8 cellular contexts compared by ENCODE assay signal in genomic region chr7:143639376-143639775, GRCh38. TPM values are rescaled to one million over a fixed set of nuclear protein-coding genes. Genes with fewer than 3 reads are reported as not detected.
A peak's percentile ranks its signal among the peaks of the same experiment; 100 is the strongest.
DNase-seq lines count a peak whose midpoint lies in the region; ATAC-seq, FAIRE-seq and TF ChIP-seq lines count a peak whose summit lies in the region.
"Not testable (repeated sequence)": the region's sequence is repeated elsewhere in the genome, so short reads cannot be mapped to it uniquely, and the experiment has no call there.

No MANE protein-coding gene starts in this region.

- DNase-seq in K562 (ENCODE audit: extremely low read depth in 1 of 4, low spot score in 3 of 4); natural killer cell: not testable (repeated sequence)

- CTCF ChIA-PET in K562 (lab: Yijun Ruan, JAX; ENCODE audit: low intra/inter-chr PET ratio) = not testable (repeated sequence)

- H2AFZ ChIP-seq in K562 (ENCODE audit: low read depth, low read length) = not testable (repeated sequence)

- not testable (repeated sequence) for FAIRE-seq in K562 (lab: Jason Lieb, UNC)

- H3K9ac ChIP-seq in K562 (ENCODE audit: insufficient read depth in 1 of 2, low read depth in 2 of 2, low read length in 2 of 2) = not testable (repeated sequence)

- not testable (repeated sequence) for H3K4me3 ChIP-seq in K562

- TF ChIP-seq POLR2A in K562 (conservative IDR thresholded peaks at IDR 0.05) = not testable (repeated sequence)

- not testable (repeated sequence) for H3K79me2 ChIP-seq in K562 (ENCODE audit: control insufficient read depth, insufficient read depth, low read length)

- H3K36me3 Mint-ChIP-seq in natural killer cell = not testable (repeated sequence)

- H3K9me3 Mint-ChIP-seq in natural killer cell = not testable (repeated sequence)

- not testable (repeated sequence) for H3K4me2 ChIP-seq in K562 (ENCODE audit: insufficient read depth, low read length)

- intact Hi-C loops in K562 (cut with micrococcal nuclease); natural killer cell (cut with micrococcal nuclease): not testable (repeated sequence)

- H3K36me3 ChIP-seq in K562 (ENCODE audit: control insufficient read depth, insufficient read depth, low read length) = not testable (repeated sequence)

- not testable (repeated sequence) for H3K4me1 ChIP-seq in K562 (replicated peaks in 1 of 2; ENCODE audit: control insufficient read depth in 2 of 2, insufficient read depth in 2 of 2, low read length in 2 of 2)

- H3K27ac Mint-ChIP-seq in natural killer cell = not testable (repeated sequence)

- POLR2A ChIA-PET in K562 (lab: Yijun Ruan, JAX) = not testable (repeated sequence)

- H3K27ac ChIP-seq in K562 (ENCODE audit: extremely low read depth, low read depth, low read length) = not testable (repeated sequence)

- H3K27me3 Mint-ChIP-seq in natural killer cell (ENCODE audit: low read depth in 2 of 2) = not testable (repeated sequence)

- not testable (repeated sequence) for H4K20me1 ChIP-seq in K562 (replicated peaks; ENCODE audit: control insufficient read depth, insufficient read depth, low read length)

- not testable (repeated sequence) for BruUV-seq in K562 (replicated peaks; lab: Mats Ljungman, UMichigan)

- H3K27me3 ChIP-seq in K562 (ENCODE audit: control insufficient read depth in 2 of 2, insufficient read depth in 2 of 2, low read length in 2 of 2) = not testable (repeated sequence)

- not testable (repeated sequence) for H3K9me3 ChIP-seq in K562 (replicated peaks; ENCODE audit: control insufficient read depth, insufficient read depth, low read depth, low read length)

- H3K4me1 Mint-ChIP-seq in natural killer cell = not testable (repeated sequence)

- in situ Hi-C loops in K562 (cut with MboI) = not testable (repeated sequence)

- WGBS in K562 (ENCODE audit: insufficient coverage, low coverage, missing lambda C conversion rate) = no CpG with 5 or more reads among the region's 7 CpGs

- H3K4me3 Mint-ChIP-seq in natural killer cell = not testable (repeated sequence)

- not testable (repeated sequence) for TF ChIP-seq CTCF in K562 (IDR thresholded peaks at IDR 0.05 in 2 of 3, conservative IDR thresholded peaks at IDR 0.05 in 1 of 3; ENCODE audit: insufficient read depth in 2 of 3, low read depth in 1 of 3, low read length in 3 of 3); natural killer cell (IDR thresholded peaks at IDR 0.05)

- TF ChIP-seq RAD21 in K562 (CRISPR knock-in tag; conservative IDR thresholded peaks at IDR 0.05 in 1 of 2, IDR thresholded peaks at IDR 0.05 in 1 of 2) = not testable (repeated sequence)

- TF ChIP-seq EP300 in K562 (IDR thresholded peaks at IDR 0.05; ENCODE audit: low read length) = not testable (repeated sequence)

- ATAC-seq in GM18499 (IDR thresholded peaks at IDR 0.05; ENCODE audit: insufficient read depth, unreplicated experiment) (peak; percentile 53), GM19328 (IDR thresholded peaks at IDR 0.05; ENCODE audit: unreplicated experiment) (peak; percentile 62), GM21526 (IDR thresholded peaks at IDR 0.05; ENCODE audit: low FRiP score, unreplicated experiment) (peak; percentile 84), HG02642 (IDR thresholded peaks at IDR 0.05; ENCODE audit: poor library complexity, unreplicated experiment) (peak; percentile 81), HG03066 (IDR thresholded peaks at IDR 0.05; ENCODE audit: low read depth, unreplicated experiment) (peak; percentile 87), HG03460 (IDR thresholded peaks at IDR 0.05; ENCODE audit: unreplicated experiment) (peak; percentile 71), K562 (peak; percentile 82), natural killer cell (peak in 2 of 3 donors; percentile 68 to 74)

- H3K9me1 ChIP-seq in K562 (ENCODE audit: control insufficient read depth, insufficient read depth, low read length) = not testable (repeated sequence)

RNA-seq across cellular contexts. Expression of gene TCAF2, which starts 18.6 kb away (rescaled TPM):
- 17.9 and 18.0 TPM in 2 replicates for total RNA-seq in K562 (2011; cell fraction: chromatin; rRNA removed; ENCODE audit: low replicate concordance)
- 12.1 and 13.7 TPM in 2 replicates for total RNA-seq in K562 (2011; cell fraction: nucleolus; rRNA removed)
- total RNA-seq in K562 (2011; cell fraction: nucleoplasm; rRNA removed) = 15.3 and 20.9 TPM in 2 replicates
- total RNA-seq in K562 (2014; rRNA removed) (2.9 and 3.1 TPM in 2 replicates), K562 (2014; rRNA removed; fragmentation: Illumina TruSeq; extraction: Trizol) (2.6 and 3.0 TPM in 2 replicates), K562 (2015; rRNA removed; fragmentation: Illumina TruSeq; extraction: Trizol) (3.0 and 3.2 TPM in 2 replicates), K562 (2021) (4.1 and 4.9 TPM in 2 replicates), natural killer cell (10 to 100 TPM in 1 of 3 donors, 1 to 10 TPM in 2; 8.0 to 10.4 (median 8.7) TPM)
- polyA plus RNA-seq in K562 (2011; rRNA removed) (7.8 and 10.6 TPM in 2 replicates), K562 (2014; fragmentation: Illumina TruSeq; extraction: Trizol) (3.7 and 4.5 TPM in 2 replicates), K562 (2014; fragmentation: Nextera tagmentation; extraction: Ambion mirVana) (1 to 10 TPM in 1 of 2 experiments, under 1 TPM in 1; 0.79 to 1.0 TPM), K562 (2014; rRNA removed) (2.4 and 2.9 TPM in 2 replicates)
- polyA plus RNA-seq in K562 (2011; cell fraction: cytosol; rRNA removed) = 7.4 and 8.9 TPM in 2 replicates
- polyA plus RNA-seq in K562 (2011; cell fraction: nucleus; rRNA removed) = 12.2 and 16.4 TPM in 2 replicates
- polyA plus RNA-seq in K562 (2012) = 6.0 and 8.7 TPM in 2 replicates
- 10.3 and 17.4 TPM in 2 replicates for polyA minus RNA-seq in K562 (2011; rRNA and poly(A)+ RNA removed)
- 6.2 and 10.0 TPM in 2 replicates for polyA minus RNA-seq in K562 (2011; cell fraction: cytosol; rRNA and poly(A)+ RNA removed)
- 10.8 and 13.0 TPM in 2 replicates for polyA minus RNA-seq in K562 (2011; cell fraction: nucleus; rRNA and poly(A)+ RNA removed)
